Comparison of ENCODE assay signal across 8 cellular contexts in genomic region chr20:9015232-9015983, GRCh38. TPM values are rescaled to one million over a fixed set of nuclear protein-coding genes. Genes with fewer than 3 reads are reported as not detected.
DNase-seq lines count a peak whose midpoint lies in the region; TF ChIP-seq lines count a peak whose summit lies in the region.
"Not testable (repeated sequence)": the region's sequence is repeated elsewhere in the genome, so short reads cannot be mapped to it uniquely, and the experiment has no call there.
"Had no signal": no experiment of that assay in that cellular context is flagged by ENCODE, and none has a peak within 500 bp of the region (broad histone marks: within the 10 kb centered on the region; RNA-seq: fewer than 3 reads in every experiment).

No MANE protein-coding gene starts in this region.

- H3K27me3 Mint-ChIP-seq in H9 (ENCODE audit: low read depth), result not testable (repeated sequence)

- not testable (repeated sequence) for H3T11ph ChIP-seq in H9 (ENCODE audit: low read length)

- H3K36me3 ChIP-seq in HUES48 (ENCODE audit: control insufficient read depth, insufficient read depth, low read length); adipocyte (ENCODE audit: control insufficient read depth, insufficient read depth, low read length, severe bottlenecking); mesodermal cell (ENCODE audit: control insufficient read depth, insufficient read depth, low read length): not testable (repeated sequence)

- not testable (repeated sequence) for H4K5ac ChIP-seq in H9 (ENCODE audit: insufficient read length, low read depth, low read length)

- H4K8ac ChIP-seq in H9 (replicated peaks; ENCODE audit: insufficient read length, low read depth, low read length), result not testable (repeated sequence)

- H2AK5ac ChIP-seq in H9 (ENCODE audit: insufficient read length, low read length), result not testable (repeated sequence)

- H3K27me3 ChIP-seq in H9 (ENCODE audit: insufficient read depth, low read length); HUES48 (ENCODE audit: control insufficient read depth, insufficient read depth, low read length); adipocyte (replicated peaks; ENCODE audit: control insufficient read depth, insufficient read depth, low read length): not testable (repeated sequence)

- H3K4me2 ChIP-seq in H9 (ENCODE audit: insufficient read depth, insufficient read length, low read length), result not testable (repeated sequence)

- H3K23me2 ChIP-seq in H9 (ENCODE audit: insufficient read length, low read depth, low read length, poor library complexity, severe bottlenecking), result not testable (repeated sequence)

- not testable (repeated sequence) for H3K4me3 ChIP-seq in AG10803 (ENCODE audit: low read length); HUES48 (ENCODE audit: low read depth, low read length); mesodermal cell (ENCODE audit: extremely low read depth, insufficient read depth, low read length, poor library complexity, severe bottlenecking)
- peak overlapping the region; percentile 38 for H3K4me3 ChIP-seq in adipocyte (ENCODE audit: low read length)

- H3K27ac ChIP-seq in H9 (ENCODE audit: insufficient read length, low read depth, low read length), result not testable (repeated sequence)
- peak overlapping the region; percentile 83 for H3K27ac ChIP-seq in HUES48 (ENCODE audit: low read depth, low read length)
- peak overlapping the region; percentile 80 for H3K27ac ChIP-seq in mesodermal cell (ENCODE audit: low read depth, low read length, severe bottlenecking)

- not testable (repeated sequence) for H2AFZ ChIP-seq in H9 (ENCODE audit: low read length)

- not testable (repeated sequence) for H3K9me3 ChIP-seq in H9 (ENCODE audit: control insufficient read depth, low read depth, low read length); HUES48 (ENCODE audit: control insufficient read depth, insufficient read depth, low read length); adipocyte (ENCODE audit: control insufficient read depth, low read length); mesodermal cell (ENCODE audit: control insufficient read depth, low read length)

- TF ChIP-seq CTCF in AG10803 (conservative IDR thresholded peaks at IDR 0.05; ENCODE audit: low read length); H9 (conservative IDR thresholded peaks at IDR 0.05): not testable (repeated sequence)

- not testable (repeated sequence) for H3K14ac ChIP-seq in H9 (ENCODE audit: insufficient read depth, low read length)

- H2BK120ac ChIP-seq in H9 (ENCODE audit: low read depth, low read length, poor library complexity, severe bottlenecking), result not testable (repeated sequence)

- H3K79me1 ChIP-seq in H9 (ENCODE audit: insufficient read depth, low read depth, low read length, poor library complexity, severe bottlenecking), result not testable (repeated sequence)

- not testable (repeated sequence) for H3K56ac ChIP-seq in H9 (ENCODE audit: insufficient read length, low read depth, low read length)

- H3K23ac ChIP-seq in H9 (ENCODE audit: insufficient read length, low read depth, low read length), result not testable (repeated sequence)

- not testable (repeated sequence) for H2BK15ac ChIP-seq in H9 (ENCODE audit: low read depth, low read length)

- not testable (repeated sequence) for H4K91ac ChIP-seq in H9 (ENCODE audit: insufficient read length, low read depth, low read length)

- H3K79me2 ChIP-seq in H9 (ENCODE audit: insufficient read depth, low read length), result not testable (repeated sequence)

- not testable (repeated sequence) for H3K9me3 Mint-ChIP-seq in H9

- not testable (repeated sequence) for H4K20me1 ChIP-seq in H9 (ENCODE audit: control insufficient read depth, insufficient read depth, insufficient read length)

- not testable (repeated sequence) for H3K18ac ChIP-seq in H9 (ENCODE audit: insufficient read length, low read depth, low read length)

- not testable (repeated sequence) for H3K4me3 Mint-ChIP-seq in H9

- not testable (repeated sequence) for H2BK20ac ChIP-seq in H9 (ENCODE audit: low read depth, low read length, poor library complexity, severe bottlenecking)

- H3K36me3 Mint-ChIP-seq in H9 (ENCODE audit: insufficient read depth in 1 of 3, low read depth in 3 of 3), result not testable (repeated sequence)

- DNase-seq in AG10803 (ENCODE audit: low read depth) (peak; percentile 86), NCI-H226 (peak; percentile 9), fibroblast of gingiva (ENCODE audit: low read depth) (peak; percentile 48)
- DNase-seq in H9; adipocyte (ENCODE audit: low read depth): not testable (repeated sequence)

- WGBS in H9 (ENCODE audit: extremely low coverage, insufficient read length, low lambda C conversion rate), result 100% methylated on average over 1 of the region's 6 CpGs
- 100% methylated on average over 1 to 2 of the region's 6 CpGs for WGBS in mesodermal cell (ENCODE audit: insufficient coverage in 2 of 2), 2 experiments

- not testable (repeated sequence) for H2BK12ac ChIP-seq in H9 (ENCODE audit: insufficient read length, low read depth, low read length)

- H3K27ac Mint-ChIP-seq in H9, result peak overlapping the region in 2 of 3 experiments; percentile 83 to 94; a peak in 4 of 7 replicates

- H3K9ac ChIP-seq in H9 (ENCODE audit: extremely low read depth, insufficient read length, low read length); HUES48 (ENCODE audit: low read depth, low read length); adipocyte (ENCODE audit: low read length): not testable (repeated sequence)

- not testable (repeated sequence) for H3K4ac ChIP-seq in H9 (ENCODE audit: low read depth, low read length)

- H3K4me1 Mint-ChIP-seq in H9, result peaks cover 37 to 50% of the 10 kb centered on the region in 2 experiments

- not testable (repeated sequence) for H3K4me1 ChIP-seq in H9 (ENCODE audit: insufficient read depth, low read length); adipocyte (ENCODE audit: control insufficient read depth, insufficient read depth, low read length); mesodermal cell (ENCODE audit: control insufficient read depth, insufficient read depth, low read length, poor library complexity, severe bottlenecking)
- peaks cover 18% of the 10 kb centered on the region for H3K4me1 ChIP-seq in HUES48 (ENCODE audit: control insufficient read depth, insufficient read depth, low read length)

- not testable (repeated sequence) for H2BK5ac ChIP-seq in H9 (ENCODE audit: insufficient read length, low read length)

RNA-seq across cellular contexts. Expression of gene PLCB4, which starts 53.5 kb away (rescaled TPM):
- 8.4 and 10.1 TPM in 2 replicates for total RNA-seq in H9 (2021)
- polyA plus RNA-seq in mesodermal cell (2013, experiment 1 of 2), result 15.3 TPM
- 15.9 TPM for polyA plus RNA-seq in mesodermal cell (2013, experiment 2 of 2)
- total RNA-seq: CD8-positive, alpha-beta T cell had no signal
